Comparison of ENCODE assay signal across 1 cellular context in genomic region chr22:46247443-46247975, GRCh38.
TF ChIP-seq lines count a peak whose summit lies in the region.

No MANE protein-coding gene starts in this region.

TF ChIP-seq in SK-N-SH, 30 proteins besides CTCF, POLR2A, EP300 and RAD21 (continued from another document):
- TF ChIP-seq REST (IDR thresholded peaks at IDR 0.05; ENCODE audit: low read depth, low read length) (no peak), POLR2AphosphoS5 (IDR thresholded peaks at IDR 0.05; ENCODE audit: low read depth, low read length) (no peak), SMC3 (IDR thresholded peaks at IDR 0.05; ENCODE audit: low read depth, low read length) (no peak), MEF2A (IDR thresholded peaks at IDR 0.05; ENCODE audit: borderline replicate concordance, low read depth) (no peak), FOXJ3 (CRISPR knock-in tag; IDR thresholded peaks at IDR 0.05) (no peak), MXI1 (IDR thresholded peaks at IDR 0.05; ENCODE audit: low read depth, low read length) (no peak), ELF1 (IDR thresholded peaks at IDR 0.05) (no peak), GATA2 (CRISPR knock-in tag; IDR thresholded peaks at IDR 0.05) (no peak; the same call in 1 of the 2 replicates), NRF1 (IDR thresholded peaks at IDR 0.05; ENCODE audit: low read depth, low read length) (no peak), RFX5 (IDR thresholded peaks at IDR 0.05; ENCODE audit: low read length) (no peak), USF2 (IDR thresholded peaks at IDR 0.05; ENCODE audit: borderline replicate concordance, low read depth, low read length) (no peak), USF1 (IDR thresholded peaks at IDR 0.05; ENCODE audit: borderline replicate concordance, low read depth) (no peak)
TF ChIP-seq in SK-N-SH: peak in this region for 0.
